ENCODE assay signal across 23 cellular contexts in the genomic region with DNA sequence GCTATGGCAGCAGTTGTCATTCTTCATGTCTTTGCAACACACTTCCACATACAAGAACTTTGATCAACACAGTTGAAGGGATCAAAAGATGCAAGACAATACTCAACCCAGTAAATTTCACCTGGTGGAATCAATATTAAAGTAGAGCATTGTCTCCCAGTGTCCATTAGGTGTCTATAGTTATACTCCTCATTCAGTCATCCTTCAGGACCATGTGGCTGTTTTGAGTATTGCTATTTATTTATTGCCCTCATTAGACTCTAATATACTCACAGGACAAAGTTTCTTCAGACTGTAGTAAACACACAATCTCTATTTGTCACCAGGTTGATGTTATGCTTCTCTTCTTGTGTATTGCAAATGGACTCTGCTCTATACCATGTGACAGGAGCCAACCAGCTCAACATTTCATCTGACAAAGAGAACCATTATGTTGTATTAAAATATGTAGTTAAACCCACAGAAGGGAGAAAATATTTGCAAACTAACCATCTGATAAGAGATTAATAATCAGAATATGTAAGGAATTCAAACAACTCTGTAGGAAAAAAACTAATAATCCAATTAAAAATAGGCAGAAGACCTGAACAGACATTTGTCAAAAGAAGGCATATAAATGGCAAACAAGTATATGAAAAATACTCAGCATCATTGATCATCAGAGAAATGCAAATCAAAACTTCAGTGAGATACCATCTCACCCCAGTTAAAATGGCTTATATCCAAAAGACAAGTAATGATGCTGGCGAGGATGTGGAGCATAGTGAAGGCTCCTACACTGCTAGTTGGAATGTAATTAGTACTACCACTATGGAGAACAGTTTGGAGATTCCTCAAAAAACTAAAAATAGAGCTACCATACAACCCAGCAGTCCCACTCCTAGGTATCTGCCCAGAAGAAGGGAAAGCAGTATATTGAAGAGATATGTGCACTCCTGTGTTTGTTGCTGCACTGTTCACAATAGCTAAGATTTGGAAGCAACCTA.
DNase-seq lines count a peak whose midpoint lies in the region; ATAC-seq and TF ChIP-seq lines count a peak whose summit lies in the region.
"Had no signal": no experiment of that assay in that cellular context is flagged by ENCODE, and none has a peak within 500 bp of the region (broad histone marks: within the 10 kb centered on the region; RNA-seq: fewer than 3 reads in every experiment).

No MANE protein-coding gene starts in this region.

- H3K9me2 ChIP-seq in HCT116 (ENCODE audit: insufficient read depth) (no peaks in the 10 kb centered on the region), SK-N-SH (no peaks in the 10 kb centered on the region)

- no TSS peak for BruUV-seq in HCT116 (replicated peaks; lab: Mats Ljungman, UMichigan)

- no peaks in the 10 kb centered on the region for H3K79me2 ChIP-seq in HCT116 (ENCODE audit: insufficient read depth, low read length)
- H3K79me2 ChIP-seq in SK-N-SH (ENCODE audit: insufficient read depth) = no peaks in the 10 kb centered on the region

- H3K9ac ChIP-seq in HCT116 (ENCODE audit: low read length) = no peak overlapping the region
- H3K9ac ChIP-seq in SK-N-SH = no peak overlapping the region

- intact Hi-C loops in HCT116 (cut with micrococcal nuclease) = no loop called here
- intact Hi-C loops in CD4-positive, alpha-beta memory T cell (cut with micrococcal nuclease) = no loop called here
- intact Hi-C loops in head of caudate nucleus (cut with DNase I) = no loop called here

- 76% methylated on average over 1 of the region's 1 CpG for WGBS in SK-N-SH (ENCODE audit: low lambda C conversion rate)

- H3K27ac ChIP-seq in HCT116 (ENCODE audit: low read depth, low read length) = no peak overlapping the region
- peak overlapping the region in 1 of 2 experiments; percentile 46; a peak in 2 of 4 replicates for H3K27ac ChIP-seq in SK-N-SH (ENCODE audit: low read depth in 2 of 2, low read length in 1 of 2)
- no peak overlapping the region for H3K27ac ChIP-seq in CD4-positive, alpha-beta memory T cell (ENCODE audit: low read depth, low read length)
- H3K27ac ChIP-seq: A549 had no signal

- H3K36me3 Mint-ChIP-seq in CD4-positive, alpha-beta memory T cell = peaks cover 13 to 34% of the 10 kb centered on the region in 2 donors

- H3K4me1 Mint-ChIP-seq in CD4-positive, alpha-beta memory T cell = peaks cover 14 to 23% (median 20%) of the 10 kb centered on the region in 4 donors

- RAD21 ChIA-PET in HCT116 (lab: Charles Lee; ENCODE audit: low non-redundant PET in 1 of 2, low total read pairs in 2 of 2, uncharacterized antibody in 2 of 2, unreplicated experiment in 2 of 2) = no interaction called here

- no peak for TF ChIP-seq RAD21 in HCT116 (IDR thresholded peaks at IDR 0.05; ENCODE audit: low read depth)
- TF ChIP-seq RAD21 in SK-N-SH (IDR thresholded peaks at IDR 0.05; ENCODE audit: low read length) = no peak

- no peaks in the 10 kb centered on the region for H4K20me1 ChIP-seq in HCT116 (ENCODE audit: insufficient read depth)
- no peaks in the 10 kb centered on the region for H4K20me1 ChIP-seq in SK-N-SH (ENCODE audit: insufficient read depth)

- TF ChIP-seq POLR2A in HCT116 (IDR thresholded peaks at IDR 0.05; ENCODE audit: borderline replicate concordance, extremely low read depth, insufficient read depth, insufficient read length) = no peak

- no peak overlapping the region for H3K4me3 ChIP-seq in HCT116 (replicated peaks in 1 of 2; ENCODE audit: low read depth in 1 of 2, low read length in 2 of 2)
- no peak overlapping the region for H3K4me3 ChIP-seq in SK-N-SH (ENCODE audit: low read depth in 2 of 2, low read length in 1 of 2)
- no peak overlapping the region for H3K4me3 ChIP-seq in CD4-positive, alpha-beta memory T cell (ENCODE audit: low read length in 2 of 2)
- H3K4me3 ChIP-seq: A549, MG63 had no signal

- POLR2A ChIA-PET in HCT116 (lab: Charles Lee) = no interaction called here
- POLR2A ChIA-PET in SK-N-SH (lab: Yijun Ruan, JAX) = no interaction called here
- POLR2A ChIA-PET in CD4-positive, alpha-beta memory T cell (lab: Charles Lee; ENCODE audit: partially characterized antibody) = interaction anchor here (0.6 kb wide), 1 partner anchor 516 kb away, joined by 3 read pairs; no protein-coding TSS in a partner anchor

- DNase-seq in EH (ENCODE audit: low read depth) (peak; percentile 73), HCT116 (ENCODE audit: low read depth, low spot score) (no peak), SK-N-SH (no peak), foreskin melanocyte (peak; percentile 73), CD1c-positive myeloid dendritic cell (ENCODE audit: extremely low spot score) (no peak), head of caudate nucleus (no peak)
- no peak for DNase-seq in CD4-positive, alpha-beta memory T cell
- DNase-seq: C1 segment of cervical spinal cord; Calu3; CD8-positive, alpha-beta memory T cell; DMS153; DND-41; IMR-90; KG1; MG63; NCI-H2029; NCI-H446 treated with DMSO at 0.1 percent for 48 hours; NCI-H69; T-helper 1 cell had no signal

- no peaks in the 10 kb centered on the region for H3K27me3 ChIP-seq in HCT116 (ENCODE audit: insufficient read depth, low read length)
- no peaks in the 10 kb centered on the region for H3K27me3 ChIP-seq in SK-N-SH (ENCODE audit: insufficient read depth)
- no peaks in the 10 kb centered on the region for H3K27me3 ChIP-seq in CD4-positive, alpha-beta memory T cell (ENCODE audit: insufficient read depth, low read length)
- H3K27me3 ChIP-seq: MG63 had no signal

- TF ChIP-seq CTCF in HCT116 (IDR thresholded peaks at IDR 0.05 in 2 of 3, conservative IDR thresholded peaks at IDR 0.05 in 1 of 3; ENCODE audit: borderline replicate concordance in 1 of 3, insufficient read depth in 1 of 3, low read depth in 2 of 3, low read length in 2 of 3) (0 out of 6 replicates have a peak, but pooled peaks of 1 of the 3 experiments have one; percentile 19), SK-N-SH (IDR thresholded peaks at IDR 0.05) (peak; percentile 17; the same call in 1 of the 2 replicates)

- no peaks in the 10 kb centered on the region for H3K36me3 ChIP-seq in HCT116 (ENCODE audit: control insufficient read depth in 1 of 2, insufficient read depth in 2 of 2, low read length in 2 of 2)
- H3K36me3 ChIP-seq in SK-N-SH (replicated peaks in 1 of 2; ENCODE audit: control insufficient read depth in 1 of 2, insufficient read depth in 2 of 2, low read length in 1 of 2) = peaks cover 0 to 3% of the 10 kb centered on the region in 2 experiments
- no peaks in the 10 kb centered on the region for H3K36me3 ChIP-seq in CD4-positive, alpha-beta memory T cell (ENCODE audit: insufficient read depth, low read length)
- H3K36me3 ChIP-seq: MG63 had no signal

- H2AFZ ChIP-seq in HCT116 (ENCODE audit: low read depth, low read length, poor library complexity, severe bottlenecking) (no peak overlapping the region), SK-N-SH (ENCODE audit: low read depth) (no peak overlapping the region)

- H3K27me3 Mint-ChIP-seq in CD4-positive, alpha-beta memory T cell = no peaks in the 10 kb centered on the region

- no peak overlapping the region for H3K27ac Mint-ChIP-seq in CD4-positive, alpha-beta memory T cell
- H3K27ac Mint-ChIP-seq: CD8-positive, alpha-beta memory T cell; T-helper 2 cell treated with Interferon-gamma antibody and Interleukin-4, amounts not matched to agents 5 μg/mL and 100 μg/mL, for 36 hours had no signal

- no peak overlapping the region for H3K4me2 ChIP-seq in HCT116 (ENCODE audit: low read length)
- 0 out of 2 replicates have a peak overlapping the region, but pooled peaks have one; percentile 10 for H3K4me2 ChIP-seq in SK-N-SH
- H3K4me2 ChIP-seq: A549 had no signal

- no peaks in the 10 kb centered on the region for H3K9me3 ChIP-seq in HCT116 (ENCODE audit: control insufficient read depth in 1 of 2, insufficient read depth in 1 of 2, low read depth in 1 of 2, low read length in 2 of 2)
- H3K9me3 ChIP-seq in SK-N-SH = no peaks in the 10 kb centered on the region
- no peaks in the 10 kb centered on the region for H3K9me3 ChIP-seq in CD4-positive, alpha-beta memory T cell (ENCODE audit: control insufficient read depth in 1 of 2, low read length in 2 of 2)
- H3K9me3 ChIP-seq: A549, MG63 had no signal

- no peaks in the 10 kb centered on the region for H3K4me1 ChIP-seq in HCT116 (ENCODE audit: control insufficient read depth in 1 of 2, insufficient read depth in 2 of 2, low read length in 2 of 2)
- peaks cover 7% of the 10 kb centered on the region in 2 experiments; a peak in 3 of 4 replicates for H3K4me1 ChIP-seq in SK-N-SH (ENCODE audit: control insufficient read depth in 1 of 2, insufficient read depth in 2 of 2, low read depth in 1 of 2, low read length in 1 of 2)
- H3K4me1 ChIP-seq in CD4-positive, alpha-beta memory T cell (ENCODE audit: insufficient read depth, low read length) = peaks cover 26% of the 10 kb centered on the region

- H3F3A ChIP-seq in SK-N-SH (replicated peaks; ENCODE audit: insufficient read depth) = no peaks in the 10 kb centered on the region

- peaks cover 0 to 4% (median 0%) of the 10 kb centered on the region in 8 donors for H3K9me3 Mint-ChIP-seq in CD4-positive, alpha-beta memory T cell

- ATAC-seq in HCT116 (peak; percentile 55; the same call in 1 of the 2 replicates), HG03159 (IDR thresholded peaks at IDR 0.05; ENCODE audit: unreplicated experiment) (no peak)
- ATAC-seq: Panc1 had no signal

- H3K4me3 Mint-ChIP-seq in CD4-positive, alpha-beta memory T cell = no peak overlapping the region
- H3K4me3 Mint-ChIP-seq: CD8-positive, alpha-beta memory T cell; T-helper 2 cell treated with Interferon-gamma antibody and Interleukin-4, amounts not matched to agents 5 μg/mL and 100 μg/mL, for 36 hours had no signal

- no peak for TF ChIP-seq EP300 in SK-N-SH (IDR thresholded peaks at IDR 0.05; ENCODE audit: borderline replicate concordance in 1 of 2, low read depth in 1 of 2, low read length in 1 of 2)

- CTCF ChIA-PET in HCT116 (lab: Charles Lee) (no interaction called here), SK-N-SH (lab: Yijun Ruan, JAX) (interaction anchor here (0.5 to 1.1 kb wide), 2 partner anchors 19 to 49 kb away, joined by 3 to 4 read pairs; no protein-coding TSS in a partner anchor)
- CTCF ChIA-PET in CD4-positive, alpha-beta memory T cell (lab: Charles Lee; ENCODE audit: partially characterized antibody) = no interaction called here

TF ChIP-seq in SK-N-SH, 30 proteins besides CTCF, POLR2A, EP300 and RAD21 (continues in another document):
- TF ChIP-seq TCF12 (IDR thresholded peaks at IDR 0.05) (peak; percentile 46; the same call in 1 of the 2 replicates), TEAD4 (IDR thresholded peaks at IDR 0.05; ENCODE audit: borderline replicate concordance, insufficient read depth) (peak; percentile 31; the same call in 1 of the 2 replicates), NFIC (IDR thresholded peaks at IDR 0.05; ENCODE audit: borderline replicate concordance) (no peak)
- TF ChIP-seq, protein P1, sequence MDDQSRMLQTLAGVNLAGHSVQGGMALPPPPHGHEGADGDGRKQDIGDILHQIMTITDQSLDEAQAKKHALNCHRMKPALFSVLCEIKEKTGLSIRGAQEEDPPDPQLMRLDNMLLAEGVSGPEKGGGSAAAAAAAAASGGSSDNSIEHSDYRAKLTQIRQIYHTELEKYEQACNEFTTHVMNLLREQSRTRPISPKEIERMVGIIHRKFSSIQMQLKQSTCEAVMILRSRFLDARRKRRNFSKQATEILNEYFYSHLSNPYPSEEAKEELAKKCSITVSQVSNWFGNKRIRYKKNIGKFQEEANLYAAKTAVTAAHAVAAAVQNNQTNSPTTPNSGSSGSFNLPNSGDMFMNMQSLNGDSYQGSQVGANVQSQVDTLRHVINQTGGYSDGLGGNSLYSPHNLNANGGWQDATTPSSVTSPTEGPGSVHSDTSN (IDR thresholded peaks at IDR 0.05) = peak; percentile 19; the same call in 1 of the 2 replicates

Comparison
In these comparisons a context has a peak if more than half of its experiments do, and no peak if none do; other contexts are left out.
1. DNase-seq: peak in EH (single experiment) and foreskin melanocyte (single experiment); none in HCT116 (single experiment), SK-N-SH (single experiment), CD4-positive, alpha-beta memory T cell (0 of 5), CD1c-positive myeloid dendritic cell (single experiment) and head of caudate nucleus (0 of 42).